ENCODE assay signal across 10 cellular contexts in the genomic region with DNA sequence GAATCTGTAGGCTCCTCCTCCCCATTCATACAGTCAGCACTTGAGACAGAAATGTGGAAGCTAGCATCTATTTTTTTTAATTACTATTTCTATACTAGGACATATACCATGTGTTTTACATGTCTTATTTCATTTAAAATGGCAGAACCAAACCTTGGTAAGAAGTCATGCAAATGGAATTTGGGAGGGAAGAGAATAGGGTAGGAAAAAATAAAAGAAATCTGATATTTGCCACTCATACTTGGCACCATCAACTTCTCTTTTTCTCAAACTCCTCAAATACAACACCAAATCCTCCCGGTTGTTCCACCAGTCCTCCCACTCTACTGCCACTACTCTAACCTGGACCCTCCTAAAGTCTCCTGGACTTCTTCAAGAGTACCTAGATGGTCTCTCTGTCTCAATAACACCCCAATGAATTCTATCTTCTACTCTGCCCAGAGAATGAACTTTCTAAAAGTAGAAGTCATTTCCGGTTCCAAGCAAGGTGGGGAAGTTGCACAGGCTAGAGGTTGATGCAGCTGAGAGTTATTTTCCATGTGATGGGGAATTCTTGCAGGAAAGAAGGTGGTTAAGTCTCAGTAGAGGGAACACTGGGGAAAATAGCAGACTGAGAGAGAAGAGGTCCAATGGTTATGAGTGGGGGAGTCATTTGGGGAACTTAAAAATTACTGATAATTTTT. TPM values are rescaled to one million over a fixed set of nuclear protein-coding genes. Genes with fewer than 3 reads are reported as not detected.
DNase-seq lines count a peak whose midpoint lies in the region; ATAC-seq and TF ChIP-seq lines count a peak whose summit lies in the region.
"Had no signal": no experiment of that assay in that cellular context is flagged by ENCODE, and none has a peak within 500 bp of the region (broad histone marks: within the 10 kb centered on the region; RNA-seq: fewer than 3 reads in every experiment).

No MANE protein-coding gene starts in this region.

- H3K4me1 Mint-ChIP-seq in natural killer cell treated with Interleukin-12 subunit alpha and Interleukin-12 subunit beta and Interleukin-15 and Interleukin-18, amount 100 ng/mL, for 72 hours (ENCODE audit: low read depth in 2 of 2) = peaks cover 41 to 62% of the 10 kb centered on the region in 2 donors
- H3K4me1 Mint-ChIP-seq in glutamatergic neuron (ENCODE audit: low read depth, unreplicated experiment) = no peaks in the 10 kb centered on the region

- H3K4me3 Mint-ChIP-seq in natural killer cell treated with Interleukin-12 subunit alpha and Interleukin-12 subunit beta and Interleukin-15 and Interleukin-18, amount 100 ng/mL, for 72 hours = peak overlapping the region; percentile 38
- no peak overlapping the region for H3K4me3 Mint-ChIP-seq in glutamatergic neuron (ENCODE audit: unreplicated experiment)

- H3K27me3 Mint-ChIP-seq in natural killer cell treated with Interleukin-12 subunit alpha and Interleukin-12 subunit beta and Interleukin-15 and Interleukin-18, amount 100 ng/mL, for 72 hours = no peaks in the 10 kb centered on the region
- H3K27me3 Mint-ChIP-seq in glutamatergic neuron (ENCODE audit: unreplicated experiment) = no peaks in the 10 kb centered on the region

- TF ChIP-seq CTCF in glutamatergic neuron (IDR thresholded peaks at IDR 0.05; ENCODE audit: partially characterized antibody, unreplicated experiment) = no peak

- no peaks in the 10 kb centered on the region for H3K9me3 Mint-ChIP-seq in natural killer cell treated with Interleukin-12 subunit alpha and Interleukin-12 subunit beta and Interleukin-15 and Interleukin-18, amount 100 ng/mL, for 72 hours
- no peaks in the 10 kb centered on the region for H3K9me3 Mint-ChIP-seq in glutamatergic neuron (ENCODE audit: unreplicated experiment)

- H3K36me3 Mint-ChIP-seq in natural killer cell treated with Interleukin-12 subunit alpha and Interleukin-12 subunit beta and Interleukin-15 and Interleukin-18, amount 100 ng/mL, for 72 hours = peaks cover 4% of the 10 kb centered on the region
- no peaks in the 10 kb centered on the region for H3K36me3 Mint-ChIP-seq in glutamatergic neuron (ENCODE audit: unreplicated experiment)

- peak; percentile 61 for ATAC-seq in GM18498 (IDR thresholded peaks at IDR 0.05; ENCODE audit: unreplicated experiment)
- ATAC-seq in GM21825 (IDR thresholded peaks at IDR 0.05; ENCODE audit: unreplicated experiment) = peak; percentile 52
- peak; percentile 46 for ATAC-seq in SK-N-SH treated with all-trans-retinoic acid at 6 μM for 48 hours
- no peak for ATAC-seq in natural killer cell treated with Interleukin-12 subunit alpha and Interleukin-12 subunit beta and Interleukin-15 and Interleukin-18, amount 100 ng/mL, for 72 hours
- no peak for ATAC-seq in Right ventricle myocardium superior (ENCODE audit: poor library complexity)

- H3K27ac Mint-ChIP-seq in natural killer cell treated with Interleukin-12 subunit alpha and Interleukin-12 subunit beta and Interleukin-15 and Interleukin-18, amount 100 ng/mL, for 72 hours = peak overlapping the region; percentile 1 to 32
- no peak overlapping the region for H3K27ac Mint-ChIP-seq in glutamatergic neuron (ENCODE audit: unreplicated experiment)

- DNase-seq in natural killer cell treated with Interleukin-12 subunit alpha and Interleukin-12 subunit beta and Interleukin-15 and Interleukin-18, amount 100 ng/mL, for 72 hours (ENCODE audit: low spot score) = no peak
- DNase-seq in glutamatergic neuron (no peak), Right ventricle myocardium superior (no peak), hippocampal formation (lab: John Stamatoyannopoulos, UW) (no peak)
- DNase-seq: activated CD4-positive, alpha-beta T cell treated with anti-CD3 and anti-CD28 coated beads, Interleukin-2, amount 50 U/mL, for 48 hours; NCI-H1092 treated with DMSO at 0.1 percent for 48 hours; NCI-H82 had no signal

- intact Hi-C loops in Right ventricle myocardium superior (cut with DNase I) = no loop called here

TF ChIP-seq in SK-N-SH treated with all-trans-retinoic acid at 6 μM for 48 hours, 23 proteins besides CTCF, POLR2A, EP300 and RAD21:
- TF ChIP-seq TOX (CRISPR knock-in tag; IDR thresholded peaks at IDR 0.05; ENCODE audit: borderline replicate concordance) (no peak), OSR1 (CRISPR knock-in tag; IDR thresholded peaks at IDR 0.05) (no peak), RARB (CRISPR knock-in tag; IDR thresholded peaks at IDR 0.05) (no peak), SNAI2 (CRISPR knock-in tag; IDR thresholded peaks at IDR 0.05) (no peak), TCF4 (CRISPR knock-in tag; IDR thresholded peaks at IDR 0.05; ENCODE audit: borderline replicate concordance) (no peak), ZNF565 (CRISPR knock-in tag; conservative IDR thresholded peaks at IDR 0.05; ENCODE audit: low read depth) (no peak), CSDC2 (CRISPR knock-in tag; IDR thresholded peaks at IDR 0.05) (no peak), ZNF70 (CRISPR knock-in tag; IDR thresholded peaks at IDR 0.05) (no peak), ESRRG (CRISPR knock-in tag; IDR thresholded peaks at IDR 0.05) (no peak), ARNTL (CRISPR knock-in tag; IDR thresholded peaks at IDR 0.05; ENCODE audit: borderline replicate concordance, low read depth) (no peak), ISL1 (CRISPR knock-in tag; IDR thresholded peaks at IDR 0.05) (no peak), BACH2 (CRISPR knock-in tag; IDR thresholded peaks at IDR 0.05; ENCODE audit: borderline replicate concordance) (no peak)
- TF ChIP-seq, protein P1, sequence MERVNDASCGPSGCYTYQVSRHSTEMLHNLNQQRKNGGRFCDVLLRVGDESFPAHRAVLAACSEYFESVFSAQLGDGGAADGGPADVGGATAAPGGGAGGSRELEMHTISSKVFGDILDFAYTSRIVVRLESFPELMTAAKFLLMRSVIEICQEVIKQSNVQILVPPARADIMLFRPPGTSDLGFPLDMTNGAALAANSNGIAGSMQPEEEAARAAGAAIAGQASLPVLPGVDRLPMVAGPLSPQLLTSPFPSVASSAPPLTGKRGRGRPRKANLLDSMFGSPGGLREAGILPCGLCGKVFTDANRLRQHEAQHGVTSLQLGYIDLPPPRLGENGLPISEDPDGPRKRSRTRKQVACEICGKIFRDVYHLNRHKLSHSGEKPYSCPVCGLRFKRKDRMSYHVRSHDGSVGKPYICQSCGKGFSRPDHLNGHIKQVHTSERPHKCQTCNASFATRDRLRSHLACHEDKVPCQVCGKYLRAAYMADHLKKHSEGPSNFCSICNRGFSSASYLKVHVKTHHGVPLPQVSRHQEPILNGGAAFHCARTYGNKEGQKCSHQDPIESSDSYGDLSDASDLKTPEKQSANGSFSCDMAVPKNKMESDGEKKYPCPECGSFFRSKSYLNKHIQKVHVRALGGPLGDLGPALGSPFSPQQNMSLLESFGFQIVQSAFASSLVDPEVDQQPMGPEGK (CRISPR knock-in tag; IDR thresholded peaks at IDR 0.05; ENCODE audit: borderline replicate concordance) = no peak
- TF ChIP-seq, protein P2, sequence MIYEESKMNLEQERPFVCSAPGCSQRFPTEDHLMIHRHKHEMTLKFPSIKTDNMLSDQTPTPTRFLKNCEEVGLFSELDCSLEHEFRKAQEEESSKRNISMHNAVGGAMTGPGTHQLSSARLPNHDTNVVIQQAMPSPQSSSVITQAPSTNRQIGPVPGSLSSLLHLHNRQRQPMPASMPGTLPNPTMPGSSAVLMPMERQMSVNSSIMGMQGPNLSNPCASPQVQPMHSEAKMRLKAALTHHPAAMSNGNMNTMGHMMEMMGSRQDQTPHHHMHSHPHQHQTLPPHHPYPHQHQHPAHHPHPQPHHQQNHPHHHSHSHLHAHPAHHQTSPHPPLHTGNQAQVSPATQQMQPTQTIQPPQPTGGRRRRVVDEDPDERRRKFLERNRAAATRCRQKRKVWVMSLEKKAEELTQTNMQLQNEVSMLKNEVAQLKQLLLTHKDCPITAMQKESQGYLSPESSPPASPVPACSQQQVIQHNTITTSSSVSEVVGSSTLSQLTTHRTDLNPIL (CRISPR knock-in tag; IDR thresholded peaks at IDR 0.05; ENCODE audit: low read depth) = no peak
- TF ChIP-seq, protein P3, sequence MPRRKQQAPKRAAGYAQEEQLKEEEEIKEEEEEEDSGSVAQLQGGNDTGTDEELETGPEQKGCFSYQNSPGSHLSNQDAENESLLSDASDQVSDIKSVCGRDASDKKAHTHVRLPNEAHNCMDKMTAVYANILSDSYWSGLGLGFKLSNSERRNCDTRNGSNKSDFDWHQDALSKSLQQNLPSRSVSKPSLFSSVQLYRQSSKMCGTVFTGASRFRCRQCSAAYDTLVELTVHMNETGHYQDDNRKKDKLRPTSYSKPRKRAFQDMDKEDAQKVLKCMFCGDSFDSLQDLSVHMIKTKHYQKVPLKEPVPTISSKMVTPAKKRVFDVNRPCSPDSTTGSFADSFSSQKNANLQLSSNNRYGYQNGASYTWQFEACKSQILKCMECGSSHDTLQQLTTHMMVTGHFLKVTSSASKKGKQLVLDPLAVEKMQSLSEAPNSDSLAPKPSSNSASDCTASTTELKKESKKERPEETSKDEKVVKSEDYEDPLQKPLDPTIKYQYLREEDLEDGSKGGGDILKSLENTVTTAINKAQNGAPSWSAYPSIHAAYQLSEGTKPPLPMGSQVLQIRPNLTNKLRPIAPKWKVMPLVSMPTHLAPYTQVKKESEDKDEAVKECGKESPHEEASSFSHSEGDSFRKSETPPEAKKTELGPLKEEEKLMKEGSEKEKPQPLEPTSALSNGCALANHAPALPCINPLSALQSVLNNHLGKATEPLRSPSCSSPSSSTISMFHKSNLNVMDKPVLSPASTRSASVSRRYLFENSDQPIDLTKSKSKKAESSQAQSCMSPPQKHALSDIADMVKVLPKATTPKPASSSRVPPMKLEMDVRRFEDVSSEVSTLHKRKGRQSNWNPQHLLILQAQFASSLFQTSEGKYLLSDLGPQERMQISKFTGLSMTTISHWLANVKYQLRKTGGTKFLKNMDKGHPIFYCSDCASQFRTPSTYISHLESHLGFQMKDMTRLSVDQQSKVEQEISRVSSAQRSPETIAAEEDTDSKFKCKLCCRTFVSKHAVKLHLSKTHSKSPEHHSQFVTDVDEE (CRISPR knock-in tag; IDR thresholded peaks at IDR 0.05) = no peak
TF ChIP-seq in SK-N-SH treated with all-trans-retinoic acid at 6 μM for 48 hours: peak in this region for 0.

RNA-seq across cellular contexts. Expression of a gene that starts 54.0 kb away (rescaled TPM):
- 100 to 1,000 TPM in 1 of 2 donors, 10 to 100 TPM in 1; 56.4 to 103 TPM for total RNA-seq in natural killer cell treated with Interleukin-12 subunit alpha and Interleukin-12 subunit beta and Interleukin-15 and Interleukin-18, amount 100 ng/mL, for 72 hours
- 15.5 TPM for total RNA-seq in glutamatergic neuron (ENCODE audit: unreplicated experiment)
- total RNA-seq in Right ventricle myocardium superior = 36.1 TPM

Comparison
In these comparisons a context has a peak if more than half of its experiments do, and no peak if none do; other contexts are left out.
1. ATAC-seq: peak in GM18498 (single experiment), GM21825 (single experiment) and SK-N-SH treated with all-trans-retinoic acid at 6 μM for 48 hours (single experiment); none in natural killer cell treated with Interleukin-12 subunit alpha and Interleukin-12 subunit beta and Interleukin-15 and Interleukin-18, amount 100 ng/mL, for 72 hours (0 of 2) and Right ventricle myocardium superior (single experiment).